In the genomic region with DNA sequence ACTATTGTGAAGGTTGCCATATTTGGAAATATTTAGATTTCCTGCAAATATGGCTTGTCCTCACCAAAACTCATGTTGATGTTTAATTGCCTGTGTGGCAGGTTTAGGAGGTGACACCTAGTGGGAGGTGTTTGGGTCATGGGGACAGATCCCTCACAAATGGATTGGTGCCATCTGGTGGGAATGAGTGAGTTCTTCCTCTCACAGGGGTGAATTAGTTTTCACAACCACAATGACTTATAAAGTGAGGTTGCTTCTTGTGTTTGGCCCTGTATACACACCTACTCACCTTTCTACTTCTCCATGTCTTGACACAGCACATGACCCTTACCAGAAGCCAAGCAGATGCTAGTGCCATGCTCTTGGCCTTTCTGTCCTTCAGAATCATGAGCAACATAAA, we compare ENCODE assay signal across 11 cellular contexts. TPM values are rescaled to one million over a fixed set of nuclear protein-coding genes. Genes with fewer than 3 reads are reported as not detected.
DNase-seq lines count a peak whose midpoint lies in the region; ATAC-seq and TF ChIP-seq lines count a peak whose summit lies in the region.
"Had no signal": no experiment of that assay in that cellular context is flagged by ENCODE, and none has a peak within 500 bp of the region (broad histone marks: within the 10 kb centered on the region; RNA-seq: fewer than 3 reads in every experiment).

No MANE protein-coding gene starts in this region.

- CTCF ChIA-PET in WTC11 (lab: Charles Lee): interaction anchor here (1.1 kb wide), 1 partner anchor 230 kb away, joined by 4 read pairs; no protein-coding TSS in a partner anchor

- no peak overlapping the region for H3K4me2 ChIP-seq in DND-41 (ENCODE audit: insufficient read depth, low read length)

- no peak overlapping the region for H3K27ac ChIP-seq in DND-41 (ENCODE audit: low read length)
- H3K27ac ChIP-seq: tibial nerve had no signal

- no peaks in the 10 kb centered on the region for H3K27me3 Mint-ChIP-seq in WTC11 (ENCODE audit: low read depth)
- no peaks in the 10 kb centered on the region for H3K27me3 Mint-ChIP-seq in type B pancreatic cell

- H3K4me1 Mint-ChIP-seq in WTC11 (peaks cover 3% of the 10 kb centered on the region), type B pancreatic cell (ENCODE audit: unreplicated experiment) (no peaks in the 10 kb centered on the region)

- no peaks in the 10 kb centered on the region for H3K9me3 ChIP-seq in DND-41 (ENCODE audit: insufficient read depth, low read length, severe bottlenecking)
- H3K9me3 ChIP-seq: MG63, tibial nerve had no signal

- no peak overlapping the region for H2AFZ ChIP-seq in DND-41 (ENCODE audit: low read depth, low read length)

- H3K4me1 ChIP-seq in DND-41 (ENCODE audit: insufficient read depth, low read length): no peaks in the 10 kb centered on the region
- H3K4me1 ChIP-seq: tibial nerve had no signal

- H3K9me3 Mint-ChIP-seq in WTC11 (no peaks in the 10 kb centered on the region), type B pancreatic cell (no peaks in the 10 kb centered on the region)

- ATAC-seq in DND-41 (ENCODE audit: insufficient read depth, low read depth): no peak
- ATAC-seq in GM19023 (IDR thresholded peaks at IDR 0.05; ENCODE audit: unreplicated experiment): peak; percentile 80
- ATAC-seq in HG03060 (IDR thresholded peaks at IDR 0.05; ENCODE audit: low read depth, unreplicated experiment): peak; percentile 71
- peak; percentile 99 for ATAC-seq in WTC11

- H3K79me2 ChIP-seq in DND-41 (ENCODE audit: insufficient read depth, low read length): no peaks in the 10 kb centered on the region

- no peaks in the 10 kb centered on the region for H3K36me3 Mint-ChIP-seq in WTC11
- H3K36me3 Mint-ChIP-seq in type B pancreatic cell: no peaks in the 10 kb centered on the region

- no peak overlapping the region for H3K4me3 Mint-ChIP-seq in WTC11
- no peak overlapping the region for H3K4me3 Mint-ChIP-seq in type B pancreatic cell

- no peak overlapping the region for H3K27ac Mint-ChIP-seq in WTC11
- H3K27ac Mint-ChIP-seq in type B pancreatic cell: no peak overlapping the region

- DNase-seq in DND-41: no peak
- DNase-seq in WTC11 (ENCODE audit: low spot score): peak; percentile 15
- DNase-seq in germinal center (ENCODE audit: low spot score): no peak
- no peak for DNase-seq in KG1 (lab: John Stamatoyannopoulos, UW)
- DNase-seq in type B pancreatic cell (ENCODE audit: extremely low spot score, unreplicated experiment): no peak
- DNase-seq in foreskin fibroblast: no peak
- DNase-seq: islet precursor cell, MG63 had no signal

- H3K36me3 ChIP-seq in DND-41 (ENCODE audit: insufficient read depth, low read length): no peaks in the 10 kb centered on the region
- H3K36me3 ChIP-seq: MG63, tibial nerve had no signal

- TF ChIP-seq CTCF in DND-41 (IDR thresholded peaks at IDR 0.05; ENCODE audit: borderline replicate concordance, extremely low read depth, low read length, poor library complexity, severe bottlenecking): peak; percentile 18
- no peak for TF ChIP-seq CTCF in WTC11 (IDR thresholded peaks at IDR 0.05)
- TF ChIP-seq CTCF in type B pancreatic cell (conservative IDR thresholded peaks at IDR 0.05): no peak
- TF ChIP-seq CTCF in foreskin fibroblast (IDR thresholded peaks at IDR 0.05; ENCODE audit: low read depth, low read length): no peak

- no peaks in the 10 kb centered on the region for H4K20me1 ChIP-seq in DND-41 (ENCODE audit: insufficient read depth, low read length)

- H3K9ac ChIP-seq in DND-41 (ENCODE audit: low read depth, low read length): no peak overlapping the region

- POLR2A ChIA-PET in WTC11 (lab: Charles Lee): no interaction called here

- no peak overlapping the region for H3K4me3 ChIP-seq in DND-41 (ENCODE audit: low read depth in 1 of 2, low read length in 2 of 2)
- no peak overlapping the region for H3K4me3 ChIP-seq in foreskin fibroblast (ENCODE audit: low read depth in 1 of 2, low read length in 2 of 2)
- H3K4me3 ChIP-seq: MG63, tibial nerve had no signal

- no peaks in the 10 kb centered on the region for H3K27me3 ChIP-seq in DND-41 (ENCODE audit: insufficient read depth, low read length, poor library complexity)
- H3K27me3 ChIP-seq: MG63, tibial nerve had no signal

TF ChIP-seq in WTC11, 78 proteins besides CTCF, POLR2A, EP300 and RAD21:
- TF ChIP-seq, protein P1, sequence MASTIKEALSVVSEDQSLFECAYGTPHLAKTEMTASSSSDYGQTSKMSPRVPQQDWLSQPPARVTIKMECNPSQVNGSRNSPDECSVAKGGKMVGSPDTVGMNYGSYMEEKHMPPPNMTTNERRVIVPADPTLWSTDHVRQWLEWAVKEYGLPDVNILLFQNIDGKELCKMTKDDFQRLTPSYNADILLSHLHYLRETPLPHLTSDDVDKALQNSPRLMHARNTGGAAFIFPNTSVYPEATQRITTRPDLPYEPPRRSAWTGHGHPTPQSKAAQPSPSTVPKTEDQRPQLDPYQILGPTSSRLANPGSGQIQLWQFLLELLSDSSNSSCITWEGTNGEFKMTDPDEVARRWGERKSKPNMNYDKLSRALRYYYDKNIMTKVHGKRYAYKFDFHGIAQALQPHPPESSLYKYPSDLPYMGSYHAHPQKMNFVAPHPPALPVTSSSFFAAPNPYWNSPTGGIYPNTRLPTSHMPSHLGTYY (CRISPR knock-in tag; IDR thresholded peaks at IDR 0.05): 0 out of 2 replicates have a peak, but pooled peaks have one; percentile 14
- TF ChIP-seq, protein P2, sequence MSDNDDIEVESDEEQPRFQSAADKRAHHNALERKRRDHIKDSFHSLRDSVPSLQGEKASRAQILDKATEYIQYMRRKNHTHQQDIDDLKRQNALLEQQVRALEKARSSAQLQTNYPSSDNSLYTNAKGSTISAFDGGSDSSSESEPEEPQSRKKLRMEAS (CRISPR knock-in tag; IDR thresholded peaks at IDR 0.05): no peak
TF ChIP-seq in WTC11: peak in this region for 1.

RNA-seq across cellular contexts. Expression of a gene that starts 41.1 kb away (rescaled TPM):
- total RNA-seq in WTC11 (2021) (24.9 to 28.0 TPM (median 25.2 TPM) in 3 replicates), type B pancreatic cell (ENCODE audit: low replicate concordance) (26.3 and 30.0 TPM in 2 replicates)
